9 cellular contexts compared by ENCODE assay signal in the genomic region with DNA sequence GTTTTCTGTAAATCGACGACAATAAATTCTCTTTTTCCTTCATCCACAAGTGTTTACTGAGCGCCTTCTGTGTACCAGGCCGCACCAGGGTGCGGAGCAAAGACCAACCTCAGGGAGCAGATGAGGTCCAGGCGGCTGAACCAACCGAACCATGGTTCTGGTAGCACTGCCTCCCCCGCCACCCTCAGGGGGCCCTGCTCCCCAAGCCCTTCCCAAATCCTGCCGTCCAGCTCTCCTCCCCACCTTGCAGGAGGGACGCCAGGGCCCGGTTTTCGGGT. TPM values are rescaled to one million over a fixed set of nuclear protein-coding genes. Genes with fewer than 3 reads are reported as not detected.
DNase-seq lines count a peak whose midpoint lies in the region; ATAC-seq and TF ChIP-seq lines count a peak whose summit lies in the region.
"Had no signal": no experiment of that assay in that cellular context is flagged by ENCODE, and none has a peak within 500 bp of the region (broad histone marks: within the 10 kb centered on the region; RNA-seq: fewer than 3 reads in every experiment).

No MANE protein-coding gene starts in this region.

- peak overlapping the region; percentile 48 for H3K27ac ChIP-seq in rectal smooth muscle tissue (ENCODE audit: low read depth, low read length)

- CTCF ChIA-PET in T-cell (lab: Charles Lee) = no interaction called here

- no peak for ATAC-seq in T-cell (replicated peaks in 1 of 4)
- ATAC-seq in activated CD4-positive, CD25-positive, alpha-beta regulatory T cell treated with anti-CD3 and anti-CD28 coated beads, Interleukin-2, amount 50 U/mL, for 24 hours = no peak

- peaks cover 10 to 17% (median 14%) of the 10 kb centered on the region in 3 donors for H3K4me1 Mint-ChIP-seq in T-cell

- peak overlapping the region; percentile 48; the same call in 1 of the 2 replicates for H3K4me3 ChIP-seq in GM08714 (ENCODE audit: low read length)
- H3K4me3 ChIP-seq in fibroblast of villous mesenchyme (ENCODE audit: low read depth, low read length) = peak overlapping the region; percentile 69
- peak overlapping the region; percentile 91 for H3K4me3 ChIP-seq in rectal smooth muscle tissue (ENCODE audit: low read length)

- H3K4me1 ChIP-seq in rectal smooth muscle tissue (ENCODE audit: control insufficient read depth, insufficient read depth, low read length) = peaks cover 7% of the 10 kb centered on the region

- H3K27me3 Mint-ChIP-seq in T-cell = peaks cover 5 to 16% of the 10 kb centered on the region in 2 donors

- H3K27me3 ChIP-seq in rectal smooth muscle tissue (ENCODE audit: control insufficient read depth, insufficient read depth, low read length) = peaks cover 17% of the 10 kb centered on the region

- H3K27ac Mint-ChIP-seq in T-cell = peak overlapping the region in 1 of 2 donors; percentile 59

- no peaks in the 10 kb centered on the region for H3K9me3 Mint-ChIP-seq in T-cell

- peak overlapping the region; percentile 36 for H3K9ac ChIP-seq in rectal smooth muscle tissue (ENCODE audit: low read length)

- no peaks in the 10 kb centered on the region for H3K36me3 ChIP-seq in rectal smooth muscle tissue (ENCODE audit: control insufficient read depth, insufficient read depth, low read length)

- no peaks in the 10 kb centered on the region for H3K36me3 Mint-ChIP-seq in T-cell

- peak overlapping the region; percentile 84 to 88 (median 86) for H3K4me3 Mint-ChIP-seq in T-cell

- DNase-seq in T-cell (no peak), fibroblast of villous mesenchyme (ENCODE audit: low read depth) (no peak), SKM-1 treated with dmso at 0.1 percent for 144 hours (lab: John Stamatoyannopoulos, UW; ENCODE audit: unreplicated experiment) (no peak), OCI-M2 (lab: John Stamatoyannopoulos, UW; ENCODE audit: unreplicated experiment) (no peak)
- DNase-seq in stimulated activated CD4-positive, alpha-beta T cell treated with anti-CD3 and anti-CD28 coated beads, Interleukin-12 subunit alpha, Interleukin-12 subunit beta, amount 100 ng/mL, for 4 hours = no peak

- POLR2A ChIA-PET in T-cell (lab: Charles Lee) = interaction anchor here in 1 of 2 donors (0.7 kb wide), 1 partner anchor 399 kb away, joined by 3 read pairs; no protein-coding TSS in a partner anchor

- no peak for TF ChIP-seq CTCF in fibroblast of villous mesenchyme (IDR thresholded peaks at IDR 0.05; ENCODE audit: insufficient read depth, low read depth, low read length)

RNA-seq across cellular contexts. Expression of a gene that starts 5.1 kb away (rescaled TPM):
- total RNA-seq in T-cell (1 to 10 TPM in 1 of 5 donors, under 1 TPM in 3, not detected in 1; 0.44 to 1.9 (median 0.51) TPM), fibroblast of villous mesenchyme (under 0.01 TPM in 1 of 2 replicates, not detected in the other)
- total RNA-seq: RPMI7951 had no signal

RNA-seq across cellular contexts. Expression of a gene that starts 7.9 kb away (rescaled TPM):
- total RNA-seq in T-cell = 10 to 100 TPM in 2 of 5 donors, 1 to 10 TPM in 3; 4.3 to 13.3 (median 9.4) TPM
- total RNA-seq in fibroblast of villous mesenchyme = 18.4 and 26.3 TPM in 2 replicates

RNA-seq across cellular contexts. Expression of a gene that starts 13.5 kb away (rescaled TPM):
- total RNA-seq in T-cell = 1,000 to 10,000 TPM; 1,332 to 1,813 (median 1,414) TPM
- total RNA-seq in fibroblast of villous mesenchyme = 1,142 and 1,183 TPM in 2 replicates

RNA-seq across cellular contexts. Expression of a gene that starts 19.7 kb away (rescaled TPM):
- total RNA-seq in T-cell (1 to 10 TPM; 1.7 to 6.0 (median 5.0) TPM), fibroblast of villous mesenchyme (1.7 and 2.9 TPM in 2 replicates)

RNA-seq across cellular contexts. Expression of a gene that starts 38.0 kb away (rescaled TPM):
- total RNA-seq in T-cell = 1 to 10 TPM in 4 of 5 donors, under 1 TPM in 1; 0.98 to 3.4 (median 2.2) TPM
- 0.32 and 0.86 TPM in 2 replicates for total RNA-seq in fibroblast of villous mesenchyme
